16 cellular contexts compared by ENCODE assay signal in the genomic region with DNA sequence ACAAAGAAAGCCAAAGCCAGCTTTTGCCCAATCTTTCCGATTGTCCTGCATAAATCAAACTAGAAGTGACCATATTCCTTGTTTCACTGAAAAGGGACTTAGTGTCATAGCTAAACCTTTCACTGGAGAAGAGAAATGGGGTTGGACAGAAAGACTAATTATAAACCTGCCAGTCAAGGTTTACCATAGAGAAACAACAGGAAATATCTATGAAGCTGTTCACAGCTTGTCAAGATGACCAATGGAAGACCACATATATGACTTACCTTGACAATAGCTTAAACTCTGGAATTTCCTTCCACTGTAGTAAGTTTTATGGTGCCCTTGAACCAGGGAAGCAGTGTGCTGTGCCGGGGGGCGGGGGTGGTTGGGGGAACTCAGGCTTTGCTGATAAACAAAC.
A peak's percentile ranks its signal among the peaks of the same experiment; 100 is the strongest.
DNase-seq lines count a peak whose midpoint lies in the region; ATAC-seq and TF ChIP-seq lines count a peak whose summit lies in the region.
"Had no signal": no experiment of that assay in that cellular context is flagged by ENCODE, and none has a peak within 500 bp of the region (broad histone marks: within the 10 kb centered on the region; RNA-seq: fewer than 3 reads in every experiment).

No MANE protein-coding gene starts in this region.

- no peaks in the 10 kb centered on the region for H3K9me2 ChIP-seq in PC-3 (replicated peaks; ENCODE audit: low read length)

- H3K27me3 ChIP-seq in GM06990 (replicated peaks; ENCODE audit: control insufficient read depth, insufficient read depth, low read length), result no peaks in the 10 kb centered on the region
- H3K27me3 ChIP-seq in PC-3 (ENCODE audit: low read length), result 0 out of 2 replicates have a peak, but pooled peaks cover 3% of the 10 kb centered on the region
- H3K27me3 ChIP-seq: SJCRH30, tibial nerve had no signal

- no peaks in the 10 kb centered on the region for H3K79me2 ChIP-seq in PC-3 (ENCODE audit: low read length)

- H3K4me3 Mint-ChIP-seq in glutamatergic neuron (ENCODE audit: unreplicated experiment), result no peak overlapping the region
- H3K4me3 Mint-ChIP-seq: activated naive CD8-positive, alpha-beta T cell treated with anti-CD3 and anti-CD28 coated beads for 36 hours had no signal

- H3K4me1 ChIP-seq in PC-3 (ENCODE audit: insufficient read depth, low read length), result peaks cover 15% of the 10 kb centered on the region
- H3K4me1 ChIP-seq: psoas muscle, SJCRH30 had no signal

- no peaks in the 10 kb centered on the region for H3K4me1 Mint-ChIP-seq in glutamatergic neuron (ENCODE audit: low read depth, unreplicated experiment)
- H3K4me1 Mint-ChIP-seq: activated naive CD8-positive, alpha-beta T cell treated with anti-CD3 and anti-CD28 coated beads for 36 hours had no signal

- no peaks in the 10 kb centered on the region for H4K20me1 ChIP-seq in PC-3 (ENCODE audit: low read length)

- no peak overlapping the region for H3K9ac ChIP-seq in PC-3 (ENCODE audit: low read length)

- H3K36me3 Mint-ChIP-seq in glutamatergic neuron (ENCODE audit: unreplicated experiment), result no peaks in the 10 kb centered on the region
- H3K36me3 Mint-ChIP-seq: activated naive CD8-positive, alpha-beta T cell treated with anti-CD3 and anti-CD28 coated beads for 36 hours had no signal

- intact Hi-C loops in PC-3 (cut with micrococcal nuclease), result loop anchor here (10.0 kb wide), 1 partner anchor 954 kb away; no protein-coding TSS in a partner anchor

- H3K4me2 ChIP-seq in PC-3 (ENCODE audit: low read length), result peak overlapping the region; percentile 48; the same call in 1 of the 2 replicates

- H3K9me3 Mint-ChIP-seq in glutamatergic neuron (ENCODE audit: unreplicated experiment), result no peaks in the 10 kb centered on the region
- H3K9me3 Mint-ChIP-seq: activated naive CD8-positive, alpha-beta T cell treated with anti-CD3 and anti-CD28 coated beads for 36 hours had no signal

- BruUV-seq in PC-3 (replicated peaks; lab: Mats Ljungman, UMichigan), result no TSS peak

- H3K27me3 Mint-ChIP-seq in glutamatergic neuron (ENCODE audit: unreplicated experiment), result no peaks in the 10 kb centered on the region

- ATAC-seq in GM19452 (IDR thresholded peaks at IDR 0.05; ENCODE audit: unreplicated experiment) (peak; percentile 26), HG02943 (IDR thresholded peaks at IDR 0.05; ENCODE audit: low read depth, unreplicated experiment) (peak; percentile 20), PC-3 (no peak)
- ATAC-seq: psoas muscle had no signal

- H3K4me3 ChIP-seq in GM06990 (replicated peaks; ENCODE audit: low read depth, low read length) (peak overlapping the region; percentile 45), PC-3 (ENCODE audit: low read length) (no peak overlapping the region)
- H3K4me3 ChIP-seq: coronary artery, psoas muscle, SJCRH30, tibial nerve had no signal

- no peak for TF ChIP-seq CTCF in GM06990 (IDR thresholded peaks at IDR 0.05; ENCODE audit: insufficient read depth, low read length, poor library complexity, severe bottlenecking)
- TF ChIP-seq CTCF in PC-3 (conservative IDR thresholded peaks at IDR 0.05; ENCODE audit: low read depth, low read length), result no peak
- no peak for TF ChIP-seq CTCF in glutamatergic neuron (IDR thresholded peaks at IDR 0.05; ENCODE audit: partially characterized antibody, unreplicated experiment)

- CTCF ChIA-PET in PC-3 (lab: Charles Lee), result interaction anchor here (0.6 kb wide), 1 partner anchor 318 kb away, joined by 3 read pairs; no protein-coding TSS in a partner anchor

- H3K27ac ChIP-seq in PC-3 (ENCODE audit: low read length), result no peak overlapping the region
- no peak overlapping the region for H3K27ac ChIP-seq in substantia nigra (ENCODE audit: low read depth, low read length, poor library complexity, severe bottlenecking)
- H3K27ac ChIP-seq: coronary artery, psoas muscle, SJCRH30 had no signal

- DNase-seq in GM06990 (ENCODE audit: extremely low read depth, insufficient read length), result peak; percentile 37
- DNase-seq in PC-3, result no peak
- no peak for DNase-seq in NCI-H69 (lab: John Stamatoyannopoulos, UW)
- no peak for DNase-seq in occipital lobe (lab: John Stamatoyannopoulos, UW)
- no peak for DNase-seq in glutamatergic neuron
- DNase-seq in substantia nigra (lab: John Stamatoyannopoulos, UW), result no peak
- DNase-seq: activated CD4-positive, alpha-beta T cell treated with anti-CD3 and anti-CD28 coated beads, Interleukin-2, amount 50 U/mL, for 1 hour; activated naive CD8-positive, alpha-beta T cell treated with anti-CD3 and anti-CD28 coated beads for 36 hours; Karpas-422; NCI-H446; psoas muscle; SJCRH30 had no signal

- H3K36me3 ChIP-seq in GM06990 (ENCODE audit: control insufficient read depth, insufficient read depth, low read length) (no peaks in the 10 kb centered on the region), PC-3 (ENCODE audit: low read depth, low read length) (no peaks in the 10 kb centered on the region)
- H3K36me3 ChIP-seq: SJCRH30, tibial nerve had no signal

- POLR2A ChIA-PET in PC-3 (lab: Charles Lee; ENCODE audit: unreplicated experiment), result interaction anchor here (0.5 to 0.6 kb wide), 2 partner anchors 24 to 199 kb away, joined by 4 to 8 read pairs; no protein-coding TSS in a partner anchor

- no peaks in the 10 kb centered on the region for H3K9me3 ChIP-seq in PC-3 (ENCODE audit: low read length)
- H3K9me3 ChIP-seq: psoas muscle, SJCRH30, tibial nerve had no signal

- H3F3A ChIP-seq in PC-3 (ENCODE audit: low read length, unreplicated experiment), result no peaks in the 10 kb centered on the region

- no peak overlapping the region for H3K27ac Mint-ChIP-seq in glutamatergic neuron (ENCODE audit: unreplicated experiment)
- H3K27ac Mint-ChIP-seq: activated naive CD8-positive, alpha-beta T cell treated with anti-CD3 and anti-CD28 coated beads for 36 hours had no signal

- H2AFZ ChIP-seq in PC-3 (ENCODE audit: low read length), result no peak overlapping the region
